Comparison of ENCODE assay signal across 11 cellular contexts in the genomic region with DNA sequence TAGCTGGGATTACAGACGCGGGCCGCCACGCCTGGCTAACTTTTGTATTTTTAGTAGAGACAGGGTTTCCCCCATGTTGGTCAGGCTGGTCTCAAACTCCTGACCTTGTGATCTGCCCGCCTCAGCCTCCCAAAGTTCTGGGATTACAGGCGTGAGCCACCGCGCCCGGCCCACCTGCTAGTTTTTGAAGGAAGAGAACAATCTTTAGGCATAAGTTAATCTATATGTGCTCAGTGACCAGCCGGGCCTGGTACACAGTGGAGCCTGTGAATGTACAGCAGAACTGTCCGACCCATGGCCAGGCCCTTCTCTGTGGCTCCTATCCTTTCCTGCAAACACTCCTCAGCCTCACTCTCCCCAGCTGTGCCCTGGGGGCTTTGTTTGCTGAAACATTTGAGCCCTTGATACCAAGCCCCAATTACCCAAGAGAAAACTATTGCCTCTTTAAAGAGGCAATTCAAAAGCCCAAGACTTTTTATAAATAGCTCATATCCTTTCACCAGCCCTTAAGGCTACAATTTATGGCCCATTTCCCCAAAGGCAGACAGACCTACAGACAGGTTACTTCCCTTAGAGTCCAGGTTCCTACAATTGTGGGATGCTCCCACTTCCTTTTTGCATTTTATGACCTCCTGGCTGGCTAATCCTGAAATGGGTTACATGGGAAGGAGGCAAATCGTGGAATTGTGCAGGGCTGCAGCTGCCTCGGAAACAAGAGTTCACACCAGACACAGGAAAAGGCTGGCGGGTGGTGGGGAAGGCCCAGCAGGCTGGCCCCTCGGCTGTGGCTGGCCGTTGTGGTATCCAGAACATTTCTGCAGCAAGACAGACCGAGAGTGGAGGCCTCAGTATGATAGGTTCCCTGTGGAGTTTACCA. TPM values are rescaled to one million over a fixed set of nuclear protein-coding genes. Genes with fewer than 3 reads are reported as not detected.
A peak's percentile ranks its signal among the peaks of the same experiment; 100 is the strongest.
DNase-seq lines count a peak whose midpoint lies in the region; ATAC-seq and TF ChIP-seq lines count a peak whose summit lies in the region.
"Had no signal": no experiment of that assay in that cellular context is flagged by ENCODE, and none has a peak within 500 bp of the region (broad histone marks: within the 10 kb centered on the region; RNA-seq: fewer than 3 reads in every experiment).

No MANE protein-coding gene starts in this region.

- no peaks in the 10 kb centered on the region for H3K4me1 ChIP-seq in Caco-2

- no peak overlapping the region for H3K4me3 Mint-ChIP-seq in Caco-2 (ENCODE audit: unreplicated experiment)

- TF ChIP-seq CTCF in Caco-2 (IDR thresholded peaks at IDR 0.05; ENCODE audit: insufficient read depth in 1 of 2, low read depth in 1 of 2, low read length in 1 of 2, severe bottlenecking in 1 of 2, unreplicated experiment in 1 of 2): no peak
- TF ChIP-seq CTCF in GM10248 (IDR thresholded peaks at IDR 0.05; ENCODE audit: control extremely low read depth, extremely low read depth, low read depth, missing control alignments): no peak

- DNase-seq in Caco-2 (no peak), left colon (no peak), retina (no peak), HCEC 1CT (no peak), GM10248 (ENCODE audit: extremely low spot score) (no peak)
- DNase-seq in effector CD8-positive, alpha-beta T cell (lab: John Stamatoyannopoulos, UW): no peak
- DNase-seq: CD4-positive, CD25-positive, alpha-beta regulatory T cell; naive thymus-derived CD4-positive, alpha-beta T cell; NCI-H1436 treated with DMSO at 0.1 percent for 48 hours had no signal

- no TSS peak for BruUV-seq in Caco-2 (replicated peaks; lab: Mats Ljungman, UMichigan)

- CTCF ChIA-PET in Caco-2 (lab: Charles Lee): no interaction called here
- CTCF ChIA-PET in GM10248 (lab: Yijun Ruan, JAX): interaction anchor here (1.2 kb wide), 1 partner anchor 9 kb away, joined by 3 read pairs; no protein-coding TSS in a partner anchor

- no peaks in the 10 kb centered on the region for H3K27me3 ChIP-seq in Caco-2 (replicated peaks; ENCODE audit: control insufficient read depth, insufficient read depth, low read length)

- H3K9me3 ChIP-seq in Caco-2: no peaks in the 10 kb centered on the region

- H3K27me3 Mint-ChIP-seq in Caco-2 (ENCODE audit: insufficient read depth, unreplicated experiment): no peaks in the 10 kb centered on the region

- H3K27ac Mint-ChIP-seq in Caco-2 (ENCODE audit: unreplicated experiment): peak overlapping the region; percentile 9
- H3K27ac Mint-ChIP-seq: CD4-positive, CD25-positive, alpha-beta regulatory T cell had no signal

- H3K4me1 Mint-ChIP-seq in Caco-2 (ENCODE audit: low read depth, unreplicated experiment): peaks cover 7% of the 10 kb centered on the region

- no peaks in the 10 kb centered on the region for H3K36me3 ChIP-seq in Caco-2 (ENCODE audit: control insufficient read depth, insufficient read depth, low read length)

- peak; percentile 81 for ATAC-seq in GM21423 (IDR thresholded peaks at IDR 0.05; ENCODE audit: unreplicated experiment)
- ATAC-seq in HG03460 (IDR thresholded peaks at IDR 0.05; ENCODE audit: unreplicated experiment): peak; percentile 86
- ATAC-seq in left colon: peak; percentile 16
- ATAC-seq: naive thymus-derived CD4-positive, alpha-beta T cell had no signal

- intact Hi-C loops in Caco-2 (cut with micrococcal nuclease; ENCODE audit: unreplicated experiment) (no loop called here), left colon (cut with DNase I, micrococcal nuclease) (no loop called here)

- H3K9me3 Mint-ChIP-seq in Caco-2 (ENCODE audit: unreplicated experiment): no peaks in the 10 kb centered on the region
- H3K9me3 Mint-ChIP-seq: naive thymus-derived CD4-positive, alpha-beta T cell had no signal

- POLR2A ChIA-PET in Caco-2 (lab: Charles Lee) (no interaction called here), GM10248 (lab: Yijun Ruan, JAX) (no interaction called here)

- peaks cover 6% of the 10 kb centered on the region for H3K36me3 Mint-ChIP-seq in Caco-2 (ENCODE audit: insufficient read depth, unreplicated experiment)
- H3K36me3 Mint-ChIP-seq: CD4-positive, CD25-positive, alpha-beta regulatory T cell; naive thymus-derived CD4-positive, alpha-beta T cell had no signal

- no peak overlapping the region for H3K4me3 ChIP-seq in Caco-2 (ENCODE audit: low read depth, low read length)

RNA-seq across cellular contexts. Expression of a gene that starts 37.5 kb away (rescaled TPM):
- total RNA-seq in Caco-2 (2022): 7.7 and 8.3 TPM in 2 replicates
- total RNA-seq in left colon: 1 to 10 TPM; 9.5 to 9.7 TPM

Comparison
In these comparisons a context has a peak if more than half of its experiments do, and no peak if none do; other contexts are left out.
1. ATAC-seq: peak in every context shown above with its lines; median percentile 86 in HG03460; 81 in GM21423; 16 in left colon.